In the genomic region with DNA sequence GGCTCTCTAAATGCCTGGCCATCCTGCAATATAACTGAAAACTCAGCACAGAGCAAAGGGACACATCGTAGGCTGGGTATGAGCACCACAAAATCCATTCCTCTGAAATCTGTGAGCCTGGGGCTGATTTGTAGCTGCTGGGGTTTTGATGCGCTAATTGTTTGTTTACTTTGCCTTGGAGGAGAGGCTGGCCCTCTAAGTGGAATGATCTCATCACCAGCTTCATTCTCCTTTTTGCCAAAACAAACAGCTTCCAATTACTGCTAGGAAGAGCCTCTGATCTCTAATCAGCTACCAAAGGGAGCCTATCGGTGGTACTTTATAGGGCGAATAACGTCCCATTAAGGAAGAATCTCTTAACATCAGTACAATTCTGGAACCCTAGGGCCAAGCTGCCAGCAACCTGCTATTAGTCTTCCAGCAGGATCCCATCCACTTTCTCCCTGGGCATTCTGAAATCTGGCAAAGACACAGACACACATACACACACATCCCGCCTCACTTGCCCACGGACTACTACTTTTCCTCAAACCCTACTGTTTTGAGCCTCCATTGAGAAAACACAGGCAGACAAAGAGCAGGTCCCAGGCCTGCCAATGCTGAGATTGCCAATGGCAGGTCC, we compare ENCODE assay signal across 11 cellular contexts. TPM values are rescaled to one million over a fixed set of nuclear protein-coding genes. Genes with fewer than 3 reads are reported as not detected.
A peak's percentile ranks its signal among the peaks of the same experiment; 100 is the strongest.
DNase-seq lines count a peak whose midpoint lies in the region; ATAC-seq, FAIRE-seq and TF ChIP-seq lines count a peak whose summit lies in the region.
"Had no signal": no experiment of that assay in that cellular context is flagged by ENCODE, and none has a peak within 500 bp of the region (broad histone marks: within the 10 kb centered on the region; RNA-seq: fewer than 3 reads in every experiment).

No MANE protein-coding gene starts in this region.

- no peak for TF ChIP-seq POLR2A in endothelial cell of umbilical vein (IDR thresholded peaks at IDR 0.05; ENCODE audit: low read depth, low read length)

- CTCF ChIA-PET in endothelial cell of umbilical vein (lab: Charles Lee): interaction anchor here (1.1 kb wide), 1 partner anchor 12 kb away, joined by 4 read pairs; no protein-coding TSS in a partner anchor
- CTCF ChIA-PET in activated naive CD4-positive, alpha-beta T cell treated with anti-CD3 and anti-CD28 coated beads, Interleukin-2, amount 10 ng/mL, durations not matched to agents 7 days and 5 days (lab: Charles Lee): no interaction called here

- no peak for TF ChIP-seq CTCF in endothelial cell of umbilical vein (IDR thresholded peaks at IDR 0.05; ENCODE audit: extremely low read depth in 1 of 2, insufficient read depth in 1 of 2, low read depth in 1 of 2, low read length in 2 of 2)

- H3K9ac ChIP-seq in HUES48 (ENCODE audit: low read depth, low read length): no peak overlapping the region
- no peak overlapping the region for H3K9ac ChIP-seq in endothelial cell of umbilical vein (replicated peaks; ENCODE audit: extremely low read depth, insufficient read depth, low read length)

- H3K4me3 ChIP-seq in HUES48 (ENCODE audit: low read depth, low read length) (no peak overlapping the region), endothelial cell of umbilical vein (replicated peaks in 1 of 3; ENCODE audit: insufficient read depth in 1 of 3, low read depth in 1 of 3, low read length in 3 of 3) (no peak overlapping the region)
- H3K4me3 ChIP-seq: thyroid gland had no signal

- no peak overlapping the region for H2AFZ ChIP-seq in endothelial cell of umbilical vein (ENCODE audit: low read depth, low read length)

- no peak overlapping the region for H3K27ac Mint-ChIP-seq in activated naive CD4-positive, alpha-beta T cell treated with anti-CD3 and anti-CD28 coated beads, Interleukin-2, amount 50 U/mL, for 72 hours
- H3K27ac Mint-ChIP-seq in activated naive CD4-positive, alpha-beta T cell treated with anti-CD3 and anti-CD28 coated beads, Interleukin-2, amount 10 ng/mL, durations not matched to agents 7 days and 5 days: no peak overlapping the region
- H3K27ac Mint-ChIP-seq: IgD-negative memory B cell had no signal

- H3K4me3 Mint-ChIP-seq in activated naive CD4-positive, alpha-beta T cell treated with anti-CD3 and anti-CD28 coated beads, Interleukin-2, amount 10 ng/mL, durations not matched to agents 7 days and 5 days: no peak overlapping the region
- H3K4me3 Mint-ChIP-seq: IgD-negative memory B cell had no signal

- ATAC-seq in activated naive CD4-positive, alpha-beta T cell treated with anti-CD3 and anti-CD28 coated beads, Interleukin-2, amount 50 U/mL, for 72 hours: no peak

- H3K4me2 ChIP-seq in endothelial cell of umbilical vein (ENCODE audit: insufficient read depth, low read length): peak overlapping the region; percentile 36

- H3K27me3 ChIP-seq in HUES48 (ENCODE audit: control insufficient read depth, insufficient read depth, low read length) (peaks cover 31% of the 10 kb centered on the region), endothelial cell of umbilical vein (ENCODE audit: control insufficient read depth in 2 of 2, insufficient read depth in 2 of 2, low read length in 2 of 2) (peaks cover 3 to 4% of the 10 kb centered on the region in 2 experiments)
- H3K27me3 ChIP-seq: thyroid gland had no signal

- POLR2A ChIA-PET in endothelial cell of umbilical vein (lab: Charles Lee): no interaction called here

- BruUV-seq in endothelial cell of umbilical vein (replicated peaks; lab: Mats Ljungman, UMichigan): no TSS peak

- intact Hi-C loops in endothelial cell of umbilical vein (cut with micrococcal nuclease): no loop called here

- dilution Hi-C loops in endothelial cell of umbilical vein (cut with MboI; ENCODE audit: extremely low pct_ligation_motif_present, low sequenced_read_pairs): no loop called here

- no peaks in the 10 kb centered on the region for H4K20me1 ChIP-seq in endothelial cell of umbilical vein (replicated peaks; ENCODE audit: control insufficient read depth, extremely low read depth, insufficient read depth, low read length)

- H3K36me3 ChIP-seq in HUES48 (ENCODE audit: control insufficient read depth, insufficient read depth, low read length) (peaks cover 25% of the 10 kb centered on the region), endothelial cell of umbilical vein (ENCODE audit: control insufficient read depth in 2 of 2, extremely low read depth in 1 of 2, insufficient read depth in 2 of 2, low read length in 2 of 2) (no peaks in the 10 kb centered on the region)
- H3K36me3 ChIP-seq: thyroid gland had no signal

- in situ Hi-C loops in G401 (cut with HindIII; ENCODE audit: low sequenced_read_pairs): no loop called here

- H3K79me2 ChIP-seq in endothelial cell of umbilical vein (ENCODE audit: control insufficient read depth, insufficient read depth, low read length): no peaks in the 10 kb centered on the region

- no peaks in the 10 kb centered on the region for H3K4me1 Mint-ChIP-seq in activated naive CD4-positive, alpha-beta T cell treated with anti-CD3 and anti-CD28 coated beads, Interleukin-2, amount 10 ng/mL, durations not matched to agents 7 days and 5 days

- no peaks in the 10 kb centered on the region for H3K9me3 Mint-ChIP-seq in activated naive CD4-positive, alpha-beta T cell treated with anti-CD3 and anti-CD28 coated beads, Interleukin-2, amount 50 U/mL, for 72 hours
- no peaks in the 10 kb centered on the region for H3K9me3 Mint-ChIP-seq in activated naive CD4-positive, alpha-beta T cell treated with anti-CD3 and anti-CD28 coated beads, Interleukin-2, amount 10 ng/mL, durations not matched to agents 7 days and 5 days

- H3K27ac ChIP-seq in HUES48 (ENCODE audit: low read depth, low read length) (peak overlapping the region; percentile 64), endothelial cell of umbilical vein (ENCODE audit: insufficient read depth, low read depth, low read length) (no peak overlapping the region)

- no peaks in the 10 kb centered on the region for H3K9me3 ChIP-seq in HUES48 (ENCODE audit: control insufficient read depth, insufficient read depth, low read length)
- H3K9me3 ChIP-seq in endothelial cell of umbilical vein (replicated peaks; ENCODE audit: control insufficient read depth, insufficient read depth, low read length): no peaks in the 10 kb centered on the region
- H3K9me3 ChIP-seq: thyroid gland had no signal

- DNase-seq in AG08396 (ENCODE audit: low spot score) (peak; percentile 17), NCI-H345 (lab: John Stamatoyannopoulos, UW) (peak; percentile 87), endothelial cell of umbilical vein (ENCODE audit: low read depth, low spot score) (peak; percentile 45), G401 (ENCODE audit: low spot score) (no peak)
- no peak for DNase-seq in stimulated activated CD4-positive, alpha-beta T cell treated with anti-CD3 and anti-CD28 coated beads, Interleukin-4, amount 100 ng/mL, for 1 hour
- DNase-seq in activated naive CD4-positive, alpha-beta T cell treated with anti-CD3 and anti-CD28 coated beads, Interleukin-2, amount 50 U/mL, for 72 hours (ENCODE audit: low spot score in 2 of 2): no peak
- no peak for DNase-seq in activated naive CD4-positive, alpha-beta T cell treated with anti-CD3 and anti-CD28 coated beads, Interleukin-2, amount 10 ng/mL, durations not matched to agents 7 days and 5 days
- DNase-seq: GOT3 had no signal

- H3K36me3 Mint-ChIP-seq in activated naive CD4-positive, alpha-beta T cell treated with anti-CD3 and anti-CD28 coated beads, Interleukin-2, amount 50 U/mL, for 72 hours: no peaks in the 10 kb centered on the region
- H3K36me3 Mint-ChIP-seq in activated naive CD4-positive, alpha-beta T cell treated with anti-CD3 and anti-CD28 coated beads, Interleukin-2, amount 10 ng/mL, durations not matched to agents 7 days and 5 days: no peaks in the 10 kb centered on the region

- H3K4me1 ChIP-seq in HUES48 (ENCODE audit: control insufficient read depth, insufficient read depth, low read length): peaks cover 77% of the 10 kb centered on the region
- H3K4me1 ChIP-seq in endothelial cell of umbilical vein (ENCODE audit: control insufficient read depth, extremely low read depth, insufficient read depth, low read length): peaks cover 5% of the 10 kb centered on the region

- no peaks in the 10 kb centered on the region for H3K9me1 ChIP-seq in endothelial cell of umbilical vein (replicated peaks; ENCODE audit: control insufficient read depth, extremely low read depth, insufficient read depth, low read length)

- H3K27me3 Mint-ChIP-seq in activated naive CD4-positive, alpha-beta T cell treated with anti-CD3 and anti-CD28 coated beads, Interleukin-2, amount 10 ng/mL, durations not matched to agents 7 days and 5 days: peaks cover 32% of the 10 kb centered on the region

- peak; percentile 72 for FAIRE-seq in endothelial cell of umbilical vein (lab: Jason Lieb, UNC)

TF ChIP-seq in endothelial cell of umbilical vein, 7 proteins besides CTCF, POLR2A, EP300 and RAD21:
- no peak for TF ChIP-seq JUN (IDR thresholded peaks at IDR 0.05; ENCODE audit: borderline replicate concordance, insufficient read depth, insufficient read length, low read depth)
- TF ChIP-seq GATA2 (IDR thresholded peaks at IDR 0.05; ENCODE audit: insufficient read depth, insufficient read length, low read depth, low read length): no peak
- TF ChIP-seq, protein P1, sequence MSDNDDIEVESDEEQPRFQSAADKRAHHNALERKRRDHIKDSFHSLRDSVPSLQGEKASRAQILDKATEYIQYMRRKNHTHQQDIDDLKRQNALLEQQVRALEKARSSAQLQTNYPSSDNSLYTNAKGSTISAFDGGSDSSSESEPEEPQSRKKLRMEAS (IDR thresholded peaks at IDR 0.05; ENCODE audit: insufficient read depth, insufficient read length): no peak
- no peak for TF ChIP-seq POLR2AphosphoS5 (IDR thresholded peaks at IDR 0.05; ENCODE audit: insufficient read depth, low read depth, low read length)
- TF ChIP-seq FOS (IDR thresholded peaks at IDR 0.05; ENCODE audit: borderline replicate concordance, insufficient read depth, low read length): no peak
- TF ChIP-seq EZH2 (IDR thresholded peaks at IDR 0.05; ENCODE audit: borderline replicate concordance, low read depth, low read length, severe bottlenecking): no peak
- no peak for TF ChIP-seq MYC (IDR thresholded peaks at IDR 0.05; ENCODE audit: low read depth, low read length)

RNA-seq across cellular contexts. Expression of gene ANOS1, which starts 5.8 kb away (rescaled TPM):
- 0.18 and 0.55 TPM in 2 replicates for total RNA-seq in endothelial cell of umbilical vein
- 0.60 and 0.87 TPM in 2 replicates for polyA plus RNA-seq in endothelial cell of umbilical vein
- 0.59 and 0.87 TPM in 2 replicates for polyA plus RNA-seq in endothelial cell of umbilical vein (2011; cell fraction: cytosol; rRNA removed)
- 0.42 and 1.1 TPM in 2 replicates for polyA plus RNA-seq in endothelial cell of umbilical vein (2011; cell fraction: nucleus; rRNA removed)
- 0.50 and 1.2 TPM in 2 replicates for polyA plus RNA-seq in endothelial cell of umbilical vein (2012)
- polyA minus RNA-seq in endothelial cell of umbilical vein: 0.56 and 1.1 TPM in 2 replicates
- polyA minus RNA-seq in endothelial cell of umbilical vein (2011; cell fraction: cytosol; rRNA and poly(A)+ RNA removed): not detected
- polyA minus RNA-seq in endothelial cell of umbilical vein (2011; cell fraction: nucleus; rRNA and poly(A)+ RNA removed): 0.67 and 1.6 TPM in 2 replicates
- total RNA-seq in G401 (2014; rRNA removed; shearing (Covaris generic)): 0.06 TPM in 1 of 2 replicates, not detected in the other
- not detected for total RNA-seq in activated naive CD4-positive, alpha-beta T cell treated with anti-CD3 and anti-CD28 coated beads, Interleukin-2, amount 50 U/mL, for 72 hours
- polyA plus RNA-seq: IgD-negative memory B cell had no signal

Comparison
In these comparisons a context has a peak if more than half of its experiments do, and no peak if none do; other contexts are left out.
1. DNase-seq: peak in AG08396 (single experiment), NCI-H345 (single experiment) and endothelial cell of umbilical vein (single experiment); none in G401 (single experiment), stimulated activated CD4-positive, alpha-beta T cell treated with anti-CD3 and anti-CD28 coated beads, Interleukin-4, amount 100 ng/mL, for 1 hour (single experiment), activated naive CD4-positive, alpha-beta T cell treated with anti-CD3 and anti-CD28 coated beads, Interleukin-2, amount 50 U/mL, for 72 hours (0 of 2) and activated naive CD4-positive, alpha-beta T cell treated with anti-CD3 and anti-CD28 coated beads, Interleukin-2, amount 10 ng/mL, durations not matched to agents 7 days and 5 days (single experiment).